In genomic region chr11:46275964-46276641, GRCh38 we compare ENCODE assay signal across 14 cellular contexts. TPM values are rescaled to one million over a fixed set of nuclear protein-coding genes. Genes with fewer than 3 reads are reported as not detected.
DNase-seq lines count a peak whose midpoint lies in the region; ATAC-seq and TF ChIP-seq lines count a peak whose summit lies in the region.
"Had no signal": no experiment of that assay in that cellular context is flagged by ENCODE, and none has a peak within 500 bp of the region (broad histone marks: within the 10 kb centered on the region; RNA-seq: fewer than 3 reads in every experiment).

No MANE protein-coding gene starts in this region.

- 21 to 39% (median 32%) methylated on average over 6 of the region's 6 CpGs for WGBS in stomach, 5 donors

- intact Hi-C loops in left lung (cut with DNase I): no loop called here
- intact Hi-C loops in stomach (cut with DNase I; ENCODE audit: low total_unique reads): no loop called here

- peak; percentile 11 for DNase-seq in NCI-H2171 treated with DMSO at 0.1 percent for 48 hours (lab: John Stamatoyannopoulos, UW)
- DNase-seq in NCI-H2171 (lab: John Stamatoyannopoulos, UW): no peak
- DNase-seq in SK-MEL-5 (ENCODE audit: low read depth, low spot score): peak; percentile 42
- DNase-seq in left lung: peak in 1 of 2 donors; percentile 74
- peak; percentile 90 for DNase-seq in stomach
- DNase-seq in GM19238 (ENCODE audit: insufficient read length, low spot score): no peak
- no peak for DNase-seq in kidney tubule cell (ENCODE audit: low spot score)
- DNase-seq: activated CD4-positive, CD25-positive, alpha-beta regulatory T cell treated with anti-CD3 and anti-CD28 coated beads, Interleukin-2, amount 50 U/mL, for 72 hours; anterior cingulate cortex; effector CD4-positive, alpha-beta T cell; gastrocnemius medialis; islet precursor cell; occipital lobe had no signal

- no peak for TF ChIP-seq EP300 in stomach (IDR thresholded peaks at IDR 0.05)

- no peak overlapping the region for H3K4me3 ChIP-seq in left lung
- H3K4me3 ChIP-seq in stomach: no peak overlapping the region
- H3K4me3 ChIP-seq: gastrocnemius medialis had no signal

- TF ChIP-seq POLR2A in stomach (IDR thresholded peaks at IDR 0.05): no peak

- peak overlapping the region; percentile 57 to 83 for H3K27ac ChIP-seq in left lung
- peak overlapping the region; percentile 87 to 93 (median 90) for H3K27ac ChIP-seq in stomach
- H3K27ac ChIP-seq: gastrocnemius medialis had no signal

- peaks cover 39 to 47% of the 10 kb centered on the region in 2 donors for H3K4me1 ChIP-seq in left lung
- H3K4me1 ChIP-seq in stomach: peaks cover 57 to 96% (median 85%) of the 10 kb centered on the region in 4 donors

- ATAC-seq in left lung (peak; percentile 20), HG03196 (IDR thresholded peaks at IDR 0.05; ENCODE audit: unreplicated experiment) (no peak)
- ATAC-seq: gastrocnemius medialis had no signal

- H3K27me3 ChIP-seq in left lung (peaks cover 0 to 59% of the 10 kb centered on the region in 2 donors), stomach (peaks cover 0 to 48% (median 13%) of the 10 kb centered on the region in 3 donors)

- H3K9me3 ChIP-seq in left lung (no peaks in the 10 kb centered on the region), stomach (no peaks in the 10 kb centered on the region)
- H3K9me3 ChIP-seq: gastrocnemius medialis had no signal

- H3K36me3 ChIP-seq in left lung (no peaks in the 10 kb centered on the region), stomach (no peaks in the 10 kb centered on the region)
- H3K36me3 ChIP-seq: gastrocnemius medialis had no signal

- TF ChIP-seq CTCF in left lung (IDR thresholded peaks at IDR 0.05): no peak
- TF ChIP-seq CTCF in stomach (IDR thresholded peaks at IDR 0.05): no peak

- in situ Hi-C loops in SK-MEL-5 (cut with HindIII; ENCODE audit: low pct_unique_long_range_greater_than_20kb, low sequenced_read_pairs): no loop called here

RNA-seq across cellular contexts. Expression of gene CREB3L1, which starts 1.4 kb away (rescaled TPM):
- total RNA-seq in SK-MEL-5 (2014; rRNA removed; shearing (Covaris generic)): 0.13 TPM in 1 of 2 replicates, not detected in the other
- not detected in 2 replicates for polyA plus RNA-seq in SK-MEL-5 (2015; cell fraction: cytosol; rRNA removed)
- polyA plus RNA-seq in SK-MEL-5 (2015; cell fraction: nucleus; rRNA removed): 0.25 TPM in 1 of 2 replicates, not detected in the other
- 10 to 100 TPM; 40.5 to 59.3 TPM for total RNA-seq in left lung
- 100 to 1,000 TPM in 1 of 5 donors, 10 to 100 TPM in 4; 21.0 to 125 (median 54.2) TPM for total RNA-seq in stomach
- polyA plus RNA-seq in stomach: 10 to 100 TPM; 39.4 to 59.3 (median 40.8) TPM

Comparison
In these comparisons a context has a peak if more than half of its experiments do, and no peak if none do; other contexts are left out.
1. DNase-seq: peak in NCI-H2171 treated with DMSO at 0.1 percent for 48 hours (single experiment), SK-MEL-5 (single experiment) and stomach (single experiment); none in NCI-H2171 (single experiment), GM19238 (single experiment) and kidney tubule cell (single experiment).
2. RNA of gene CREB3L1, which starts 1.4 kb away (total RNA-seq): 40.5 to 59.3 TPM in left lung and 21.0 to 125 TPM in stomach; 0.13 TPM in SK-MEL-5; every median in the first group is over 10 times any median in the second.